18 cellular contexts compared by ENCODE assay signal in the genomic region with DNA sequence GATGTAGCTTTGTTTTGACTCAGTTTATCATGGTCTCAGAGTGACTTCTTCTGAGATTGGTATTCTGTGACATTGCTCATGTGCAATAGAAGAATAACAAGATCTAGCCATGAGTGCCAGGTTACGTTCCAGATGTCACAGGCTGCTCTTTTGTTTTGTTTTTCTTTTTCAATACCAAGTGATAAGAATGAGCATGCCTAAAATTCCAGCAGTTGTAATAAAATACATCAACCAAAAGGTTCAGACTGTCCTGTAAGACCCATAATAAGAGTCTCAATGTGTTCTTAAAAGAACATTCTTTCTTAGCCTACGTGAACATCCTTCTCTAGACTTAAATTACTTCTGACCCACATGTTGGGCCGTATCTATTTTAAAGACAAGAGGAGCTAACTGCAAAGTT.
"Had no signal": no experiment of that assay in that cellular context is flagged by ENCODE, and none has a peak within 500 bp of the region (broad histone marks: within the 10 kb centered on the region; RNA-seq: fewer than 3 reads in every experiment).

No MANE protein-coding gene starts in this region.

- H2AFZ ChIP-seq: neural progenitor cell, parathyroid adenoma had no signal

- FAIRE-seq: keratinocyte had no signal

- H3K4me1 Mint-ChIP-seq: activated T-helper 17 cell treated with anti-CD3 and anti-CD28 coated beads, Interleukin-2, amount 50 U/mL, for 72 hours; neural progenitor cell; stimulated activated naive CD8-positive, alpha-beta T cell treated with anti-CD3 and anti-CD28 coated beads, Interleukin-15, amount 100 ng/mL, for 72 hours; T-cell had no signal

- H3K27ac ChIP-seq: neural progenitor cell, parathyroid adenoma, upper lobe of right lung had no signal

- H3K36me3 ChIP-seq: neural progenitor cell, sigmoid colon, upper lobe of right lung had no signal

- H3K36me3 Mint-ChIP-seq: neural progenitor cell, T-cell had no signal

- H3K9me3 ChIP-seq: sigmoid colon, upper lobe of right lung had no signal

- H3K27ac Mint-ChIP-seq: activated T-helper 17 cell treated with anti-CD3 and anti-CD28 coated beads, Interleukin-2, amount 50 U/mL, for 72 hours; neural progenitor cell; stimulated activated naive CD8-positive, alpha-beta T cell treated with anti-CD3 and anti-CD28 coated beads, Interleukin-15, amount 100 ng/mL, for 72 hours; T-cell had no signal

- H3K9ac ChIP-seq: neural progenitor cell, parathyroid adenoma had no signal

- H3K27me3 Mint-ChIP-seq: activated T-helper 17 cell treated with anti-CD3 and anti-CD28 coated beads, Interleukin-2, amount 50 U/mL, for 72 hours; stimulated activated naive CD8-positive, alpha-beta T cell treated with anti-CD3 and anti-CD28 coated beads, Interleukin-15, amount 100 ng/mL, for 72 hours had no signal

- ATAC-seq: activated CD4-positive, CD25-positive, alpha-beta regulatory T cell treated with anti-CD3 and anti-CD28 coated beads, Interleukin-2, amount 50 U/mL, for 24 hours; activated T-helper 17 cell treated with anti-CD3 and anti-CD28 coated beads, Interleukin-2, amount 50 U/mL, for 72 hours; left lobe of liver; stimulated activated naive CD8-positive, alpha-beta T cell treated with anti-CD3 and anti-CD28 coated beads, Interleukin-15, amount 100 ng/mL, for 72 hours; T-cell; upper lobe of right lung had no signal

- DNase-seq: activated CD4-positive, alpha-beta T cell treated with anti-CD3 and anti-CD28 coated beads, Interleukin-2, amount 50 U/mL, for 1 hour; activated naive CD4-positive, alpha-beta T cell treated with Interleukin-2 at 50 U/mL for 16 hours; activated T-cell treated with anti-CD3 and anti-CD28 coated beads for 4 hours; aorta; caudate nucleus; effector CD8-positive, alpha-beta T cell; sigmoid colon; stimulated activated CD4-positive, alpha-beta T cell treated with anti-CD3 and anti-CD28 coated beads, Interleukin-1b, Interleukin-23, amount 100 ng/mL, for 48 hours; stimulated activated naive CD8-positive, alpha-beta T cell treated with anti-CD3 and anti-CD28 coated beads, Interleukin-15, amount 100 ng/mL, for 72 hours; T-cell; T-helper 9 cell; upper lobe of right lung had no signal

- H3K4me2 ChIP-seq: neural progenitor cell had no signal

- H3K4me3 ChIP-seq: neural progenitor cell, sigmoid colon, upper lobe of right lung had no signal

- H3K27me3 ChIP-seq: neural progenitor cell, sigmoid colon, upper lobe of right lung had no signal

- H3K4me3 Mint-ChIP-seq: activated T-helper 17 cell treated with anti-CD3 and anti-CD28 coated beads, Interleukin-2, amount 50 U/mL, for 72 hours; neural progenitor cell; stimulated activated naive CD8-positive, alpha-beta T cell treated with anti-CD3 and anti-CD28 coated beads, Interleukin-15, amount 100 ng/mL, for 72 hours; T-cell had no signal
